8 cellular contexts compared by ENCODE assay signal in the genomic region with DNA sequence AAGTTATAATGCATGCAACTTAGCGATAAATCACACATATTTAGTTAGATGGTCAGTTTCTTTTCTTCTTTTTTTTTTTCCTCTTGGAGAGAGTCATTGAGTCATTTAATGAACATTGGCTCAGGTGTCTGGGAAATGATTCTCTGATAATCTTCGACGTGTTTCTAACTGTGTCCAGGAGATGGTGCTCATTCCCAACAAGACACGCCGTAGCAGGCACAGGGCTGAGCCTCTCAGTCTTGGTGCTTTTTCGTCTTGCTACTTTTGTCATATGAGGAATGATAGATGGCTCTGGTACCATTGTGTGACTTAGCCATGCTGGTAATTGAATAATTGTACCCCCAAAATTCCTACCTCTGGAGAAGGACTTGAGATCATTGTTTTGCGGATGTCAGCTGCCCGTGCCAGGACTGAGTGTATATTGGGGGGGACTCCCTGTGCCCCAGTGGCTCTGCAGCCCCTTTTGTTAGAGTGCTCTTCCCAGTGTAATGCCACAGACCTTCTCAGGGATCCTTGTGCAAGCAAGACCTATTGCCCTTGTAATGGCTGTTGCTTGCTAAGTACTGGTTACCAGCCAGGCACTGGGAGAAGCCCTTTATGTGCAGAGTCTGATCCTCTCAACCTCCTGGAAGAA.
DNase-seq lines count a peak whose midpoint lies in the region; ATAC-seq and TF ChIP-seq lines count a peak whose summit lies in the region.

No MANE protein-coding gene starts in this region.

- H3K36me3 ChIP-seq in adipocyte (ENCODE audit: control insufficient read depth, insufficient read depth, low read length, severe bottlenecking) (no peaks in the 10 kb centered on the region), right atrium auricular region (no peaks in the 10 kb centered on the region)

- H3K27me3 ChIP-seq in adipocyte (replicated peaks; ENCODE audit: control insufficient read depth, insufficient read depth, low read length) = peaks cover 24% of the 10 kb centered on the region
- H3K27me3 ChIP-seq in right atrium auricular region = no peaks in the 10 kb centered on the region

- H3K4me1 ChIP-seq in adipocyte (ENCODE audit: control insufficient read depth, insufficient read depth, low read length) = peaks cover 13% of the 10 kb centered on the region
- no peaks in the 10 kb centered on the region for H3K4me1 ChIP-seq in right atrium auricular region

- DNase-seq in CD14-positive monocyte (ENCODE audit: low spot score) (no peak), NCI-H2081 treated with DMSO at 0.1 percent for 48 hours (lab: John Stamatoyannopoulos, UW) (peak; percentile 19), adipocyte (ENCODE audit: low read depth) (peak; percentile 82), right atrium auricular region (ENCODE audit: low spot score) (no peak), sciatic nerve (ENCODE audit: low spot score) (no peak), T-helper 9 cell (no peak)

- no peak overlapping the region for H3K4me3 ChIP-seq in adipocyte (ENCODE audit: low read length)
- H3K4me3 ChIP-seq in right atrium auricular region = no peak overlapping the region

- H3K9me3 Mint-ChIP-seq in CD14-positive monocyte = no peaks in the 10 kb centered on the region

- intact Hi-C loops in CD14-positive monocyte (cut with micrococcal nuclease) (loop anchor here (5.0 to 10.0 kb wide), 5 partner anchors 129 to 902 kb away; no protein-coding TSS in a partner anchor), sciatic nerve (cut with DNase I) (no loop called here)

- H3K9me3 ChIP-seq in adipocyte (ENCODE audit: control insufficient read depth, low read length) = no peaks in the 10 kb centered on the region
- H3K9me3 ChIP-seq in right atrium auricular region = no peaks in the 10 kb centered on the region

- no peak overlapping the region for H3K9ac ChIP-seq in adipocyte (ENCODE audit: low read length)

- ATAC-seq in GM18858 (IDR thresholded peaks at IDR 0.05; ENCODE audit: unreplicated experiment) (peak; percentile 81), HG02970 (IDR thresholded peaks at IDR 0.05; ENCODE audit: low FRiP score, unreplicated experiment) (peak; percentile 68), sciatic nerve (peak; percentile 68)

- no peak overlapping the region for H3K4me3 Mint-ChIP-seq in CD14-positive monocyte

- peak; percentile 85 for TF ChIP-seq CTCF in CD14-positive monocyte (IDR thresholded peaks at IDR 0.05)
- TF ChIP-seq CTCF in right atrium auricular region (IDR thresholded peaks at IDR 0.05) = peak; percentile 13 to 67

- H3K27ac ChIP-seq in right atrium auricular region = no peak overlapping the region

- peaks cover 16% of the 10 kb centered on the region for H3K4me1 Mint-ChIP-seq in CD14-positive monocyte

- H3K36me3 Mint-ChIP-seq in CD14-positive monocyte = no peaks in the 10 kb centered on the region

- H3K27me3 Mint-ChIP-seq in CD14-positive monocyte (ENCODE audit: low read depth in 3 of 3) = peaks cover 0 to 7% (median 1%) of the 10 kb centered on the region in 3 donors

- H3K27ac Mint-ChIP-seq in CD14-positive monocyte = peak overlapping the region in 1 of 7 donors; percentile 68

Comparison
In these comparisons a context has a peak if more than half of its experiments do, and no peak if none do; other contexts are left out.
1. DNase-seq: peak in NCI-H2081 treated with DMSO at 0.1 percent for 48 hours (single experiment) and adipocyte (single experiment); none in CD14-positive monocyte (single experiment), right atrium auricular region (single experiment), sciatic nerve (single experiment) and T-helper 9 cell (single experiment).
2. Peak in every context shown above with its lines, with median percentiles within 50 percentile points of each other: ATAC-seq.